8 cellular contexts compared by ENCODE assay signal in the genomic region with DNA sequence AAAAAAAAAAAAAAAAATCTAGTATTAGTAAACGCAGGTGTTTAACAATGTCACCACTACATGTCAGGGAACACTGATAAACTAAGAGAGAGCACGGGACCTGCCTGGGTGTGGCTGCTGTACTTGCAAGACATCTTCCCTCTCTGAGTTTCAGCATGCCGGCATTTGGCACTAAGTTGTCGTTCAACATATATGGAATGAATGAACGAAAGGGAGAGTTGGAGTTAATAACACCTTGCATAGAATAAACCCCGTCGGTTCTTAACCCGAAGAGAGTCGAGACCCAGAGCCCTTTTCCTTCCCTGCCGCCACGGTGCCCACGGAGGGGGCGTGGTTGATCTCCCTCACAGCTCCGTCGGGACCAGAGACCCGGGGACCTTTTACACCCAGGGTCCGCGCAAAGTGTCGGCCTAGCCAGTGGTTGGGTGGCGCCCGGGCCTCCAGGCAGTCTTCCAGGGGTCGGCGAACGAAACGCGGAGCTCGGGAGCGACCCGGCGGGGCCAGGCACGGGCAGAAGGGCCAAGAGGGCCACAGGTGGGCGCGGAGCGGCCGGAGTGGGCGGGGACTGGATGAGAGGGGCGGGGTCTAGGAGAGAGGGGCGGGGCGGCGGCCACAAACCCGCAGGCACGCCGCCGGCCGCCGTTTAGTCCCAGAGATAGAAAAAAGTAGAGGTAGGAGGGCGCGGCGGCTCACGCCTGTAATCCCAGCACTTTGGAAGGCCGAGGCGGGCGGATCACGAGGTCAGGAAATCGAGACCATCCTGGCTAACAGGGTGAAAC. TPM values are rescaled to one million over a fixed set of nuclear protein-coding genes. Genes with fewer than 3 reads are reported as not detected.
DNase-seq lines count a peak whose midpoint lies in the region; ATAC-seq and TF ChIP-seq lines count a peak whose summit lies in the region.

No MANE protein-coding gene starts in this region.

- no peaks in the 10 kb centered on the region for H3K9me3 Mint-ChIP-seq in activated CD4-positive, alpha-beta memory T cell treated with anti-CD3 and anti-CD28 coated beads, Interleukin-2, amount 10 ng/mL, durations not matched to agents 7 days and 5 days
- H3K9me3 Mint-ChIP-seq in memory B cell = no peaks in the 10 kb centered on the region

- peaks cover 8% of the 10 kb centered on the region for H3K27me3 Mint-ChIP-seq in activated CD4-positive, alpha-beta memory T cell treated with anti-CD3 and anti-CD28 coated beads, Interleukin-2, amount 10 ng/mL, durations not matched to agents 7 days and 5 days
- H3K27me3 Mint-ChIP-seq in memory B cell = no peaks in the 10 kb centered on the region

- CTCF ChIA-PET in activated CD4-positive, alpha-beta memory T cell treated with anti-CD3 and anti-CD28 coated beads, Interleukin-2, amount 10 ng/mL, durations not matched to agents 7 days and 5 days (lab: Charles Lee) = interaction anchor here (0.6 to 1.9 kb wide), 16 partner anchors 10 to 257 kb away, joined by 3 to 16 read pairs (median 5); a partner anchor contains a TSS

- TF ChIP-seq CTCF in GM13977 (IDR thresholded peaks at IDR 0.05; ENCODE audit: extremely low read depth, insufficient read depth, missing control alignments) = no peak

- POLR2A ChIA-PET in activated CD4-positive, alpha-beta memory T cell treated with anti-CD3 and anti-CD28 coated beads, Interleukin-2, amount 10 ng/mL, durations not matched to agents 7 days and 5 days (lab: Charles Lee) = interaction anchor here (0.8 to 4.7 kb wide), 15 partner anchors 10 to 951 kb away, joined by 3 to 66 read pairs (median 4); a partner anchor contains a TSS

- H3K27ac Mint-ChIP-seq in activated CD4-positive, alpha-beta memory T cell treated with anti-CD3 and anti-CD28 coated beads, Interleukin-2, amount 10 ng/mL, durations not matched to agents 7 days and 5 days = peak overlapping the region; percentile 91
- peak overlapping the region; percentile 95 for H3K27ac Mint-ChIP-seq in memory B cell

- peak; percentile 60 for ATAC-seq in HG02852 (IDR thresholded peaks at IDR 0.05; ENCODE audit: unreplicated experiment)
- ATAC-seq in memory B cell (ENCODE audit: low read depth) = peak; percentile 67

- in situ Hi-C loops in GM13977 (cut with MboI; ENCODE audit: low pct_unique_long_range_greater_than_20kb, low sequenced_read_pairs, unreplicated experiment) = no loop called here

- H3K4me3 Mint-ChIP-seq in activated CD4-positive, alpha-beta memory T cell treated with anti-CD3 and anti-CD28 coated beads, Interleukin-2, amount 10 ng/mL, durations not matched to agents 7 days and 5 days = peak overlapping the region; percentile 87
- peak overlapping the region; percentile 95 for H3K4me3 Mint-ChIP-seq in memory B cell

- DNase-seq in GM13977 (ENCODE audit: low spot score) (peak; percentile 92), NCI-H345 treated with DMSO at 0.1 percent for 48 hours (lab: John Stamatoyannopoulos, UW; ENCODE audit: unreplicated experiment) (peak; percentile 41), memory B cell (ENCODE audit: low spot score in 2 of 2) (peak; percentile 63 to 66), occipital lobe (lab: John Stamatoyannopoulos, UW) (no peak)
- DNase-seq in activated CD4-positive, alpha-beta memory T cell treated with anti-CD3 and anti-CD28 coated beads, Interleukin-2, amount 10 ng/mL, durations not matched to agents 7 days and 5 days = peak; percentile 72
- DNase-seq in effector CD4-positive, alpha-beta T cell = peak; percentile 50
- peak; percentile 31 for DNase-seq in stimulated activated CD8-positive, alpha-beta memory T cell treated with anti-CD3 and anti-CD28 coated beads, Interleukin-12 subunit alpha, Interleukin-12 subunit beta, amount 100 ng/mL, for 1 hour (ENCODE audit: low read depth)

- peaks cover 7% of the 10 kb centered on the region for H3K36me3 Mint-ChIP-seq in activated CD4-positive, alpha-beta memory T cell treated with anti-CD3 and anti-CD28 coated beads, Interleukin-2, amount 10 ng/mL, durations not matched to agents 7 days and 5 days (ENCODE audit: low read depth)
- peaks cover 8% of the 10 kb centered on the region for H3K36me3 Mint-ChIP-seq in memory B cell

- peaks cover 26% of the 10 kb centered on the region for H3K4me1 Mint-ChIP-seq in activated CD4-positive, alpha-beta memory T cell treated with anti-CD3 and anti-CD28 coated beads, Interleukin-2, amount 10 ng/mL, durations not matched to agents 7 days and 5 days
- H3K4me1 Mint-ChIP-seq in memory B cell = peaks cover 24% of the 10 kb centered on the region

RNA-seq across cellular contexts. Expression of a gene that starts 0.8 kb away (rescaled TPM):
- total RNA-seq in activated CD4-positive, alpha-beta memory T cell treated with anti-CD3 and anti-CD28 coated beads, Interleukin-2, amount 10 ng/mL, durations not matched to agents 7 days and 5 days = 10 to 100 TPM; 36.2 to 38.7 TPM
- total RNA-seq in occipital lobe = 29.8 TPM

RNA-seq across cellular contexts. Expression of a gene that starts 25.1 kb away (rescaled TPM):
- total RNA-seq in activated CD4-positive, alpha-beta memory T cell treated with anti-CD3 and anti-CD28 coated beads, Interleukin-2, amount 10 ng/mL, durations not matched to agents 7 days and 5 days = 100 to 1,000 TPM; 163 to 166 TPM
- total RNA-seq in occipital lobe = 43.5 TPM
